Comparison of ENCODE assay signal across 11 cellular contexts in the genomic region with DNA sequence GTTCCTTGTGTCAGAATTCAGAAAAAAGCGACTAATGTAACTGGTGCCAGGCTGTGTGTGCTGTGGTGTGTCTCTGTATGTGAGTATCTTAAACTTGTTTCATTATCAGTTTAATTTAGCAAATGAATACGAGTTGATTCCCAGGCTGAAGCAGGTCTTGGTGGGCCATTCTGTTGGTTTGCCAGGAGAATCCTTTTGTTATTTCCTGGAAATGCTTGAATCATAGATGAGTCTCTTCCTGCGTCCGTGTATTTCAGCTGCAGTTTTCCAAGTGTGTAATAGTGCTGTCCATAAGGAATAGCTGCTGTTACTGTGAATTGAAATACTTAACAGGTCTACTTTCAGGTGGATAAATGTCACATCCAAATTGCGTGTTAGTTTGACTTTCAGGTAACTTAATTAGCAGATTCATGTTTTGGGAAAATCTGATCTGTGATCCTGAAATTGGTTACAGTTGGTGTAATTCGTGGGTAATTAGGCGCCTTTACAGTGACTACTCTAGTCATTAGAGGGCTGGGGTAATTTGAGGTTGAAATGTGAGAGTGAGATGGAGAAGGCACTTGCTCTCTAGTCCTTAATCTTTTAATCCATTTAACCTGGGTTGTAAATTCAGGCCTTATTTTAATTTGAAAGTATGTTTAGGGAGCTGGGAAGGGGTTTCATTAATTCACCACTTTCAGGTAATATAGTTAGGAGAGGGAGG. TPM values are rescaled to one million over a fixed set of nuclear protein-coding genes. Genes with fewer than 3 reads are reported as not detected.
A peak's percentile ranks its signal among the peaks of the same experiment; 100 is the strongest.
DNase-seq lines count a peak whose midpoint lies in the region; ATAC-seq and TF ChIP-seq lines count a peak whose summit lies in the region.
"Had no signal": no experiment of that assay in that cellular context is flagged by ENCODE, and none has a peak within 500 bp of the region (broad histone marks: within the 10 kb centered on the region; RNA-seq: fewer than 3 reads in every experiment).

No MANE protein-coding gene starts in this region.

- TF ChIP-seq CTCF in endothelial cell (IDR thresholded peaks at IDR 0.05; ENCODE audit: unreplicated experiment) (no peak), GM13977 (IDR thresholded peaks at IDR 0.05; ENCODE audit: extremely low read depth, insufficient read depth, missing control alignments) (no peak)

- H3K27ac Mint-ChIP-seq in endothelial cell (ENCODE audit: unreplicated experiment): peak overlapping the region; percentile 59

- no peak for ATAC-seq in activated T-cell treated with anti-CD3 and anti-CD28 coated beads, Interleukin-2, amount 50 U/mL, for 4 hours

- no peaks in the 10 kb centered on the region for H3K27me3 ChIP-seq in subcutaneous abdominal adipose tissue (ENCODE audit: control insufficient read depth in 5 of 5, insufficient read depth in 4 of 5, low read length in 5 of 5)

- H3K9me3 Mint-ChIP-seq in activated T-cell treated with anti-CD3 and anti-CD28 coated beads, Interleukin-2, amount 50 U/mL, for 4 hours: no peaks in the 10 kb centered on the region
- H3K9me3 Mint-ChIP-seq in endothelial cell (ENCODE audit: unreplicated experiment): no peaks in the 10 kb centered on the region

- no peak overlapping the region for H3K4me3 ChIP-seq in subcutaneous abdominal adipose tissue (ENCODE audit: low read depth in 1 of 5, low read length in 5 of 5)

- peaks cover 90% of the 10 kb centered on the region for H3K4me1 Mint-ChIP-seq in activated T-cell treated with anti-CD3 and anti-CD28 coated beads, Interleukin-2, amount 50 U/mL, for 4 hours (ENCODE audit: low read depth)
- peaks cover 48% of the 10 kb centered on the region for H3K4me1 Mint-ChIP-seq in endothelial cell (ENCODE audit: unreplicated experiment)

- H3K27ac ChIP-seq in subcutaneous abdominal adipose tissue (ENCODE audit: low read depth, low read length): peak overlapping the region; percentile 80

- H3K4me3 Mint-ChIP-seq in activated T-cell treated with anti-CD3 and anti-CD28 coated beads, Interleukin-2, amount 50 U/mL, for 4 hours: peak overlapping the region; percentile 75
- no peak overlapping the region for H3K4me3 Mint-ChIP-seq in endothelial cell (ENCODE audit: unreplicated experiment)

- in situ Hi-C loops in GM13977 (cut with MboI; ENCODE audit: low pct_unique_long_range_greater_than_20kb, low sequenced_read_pairs, unreplicated experiment): no loop called here

- H3K4me1 ChIP-seq in subcutaneous abdominal adipose tissue (ENCODE audit: control insufficient read depth in 5 of 5, insufficient read depth in 5 of 5, low read length in 5 of 5): peaks cover 11 to 54% (median 33%) of the 10 kb centered on the region in 5 donors

- peaks cover 19% of the 10 kb centered on the region for H3K36me3 Mint-ChIP-seq in activated T-cell treated with anti-CD3 and anti-CD28 coated beads, Interleukin-2, amount 50 U/mL, for 4 hours (ENCODE audit: insufficient read depth)
- H3K36me3 Mint-ChIP-seq in endothelial cell (ENCODE audit: low read depth, unreplicated experiment): peaks cover 10% of the 10 kb centered on the region

- no peak for DNase-seq in activated T-cell treated with anti-CD3 and anti-CD28 coated beads, Interleukin-2, amount 50 U/mL, for 4 hours
- DNase-seq in activated T-cell treated with anti-CD3 and anti-CD28 coated beads for 4 hours: no peak
- no peak for DNase-seq in endothelial cell (ENCODE audit: low spot score)
- DNase-seq in H4 (ENCODE audit: low spot score): no peak
- DNase-seq in NCI-H2196 (lab: John Stamatoyannopoulos, UW; ENCODE audit: unreplicated experiment): no peak
- DNase-seq in GM13977 (ENCODE audit: low spot score): no peak
- DNase-seq: AML-193; amygdala; NK-92 treated with Interleukin-12 subunit alpha and Interleukin-12 subunit beta, amount 100 ng/mL, for 24 hours had no signal

- peak overlapping the region in 1 of 5 donors; percentile 1 for H3K9ac ChIP-seq in subcutaneous abdominal adipose tissue (ENCODE audit: low read length in 5 of 5)

- peaks cover 0 to 2% (median 0%) of the 10 kb centered on the region in 5 donors for H3K36me3 ChIP-seq in subcutaneous abdominal adipose tissue (ENCODE audit: control insufficient read depth in 5 of 5, insufficient read depth in 5 of 5, low read length in 5 of 5)

- no peaks in the 10 kb centered on the region for H3K27me3 Mint-ChIP-seq in activated T-cell treated with anti-CD3 and anti-CD28 coated beads, Interleukin-2, amount 50 U/mL, for 4 hours (ENCODE audit: low read depth)
- H3K27me3 Mint-ChIP-seq in endothelial cell (ENCODE audit: unreplicated experiment): peaks cover 9% of the 10 kb centered on the region

- no peaks in the 10 kb centered on the region for H3K9me3 ChIP-seq in subcutaneous abdominal adipose tissue (ENCODE audit: control insufficient read depth in 5 of 5, low read length in 5 of 5)

TF ChIP-seq in PFSK-1, 5 proteins besides CTCF, POLR2A, EP300 and RAD21:
- TF ChIP-seq, protein P1, sequence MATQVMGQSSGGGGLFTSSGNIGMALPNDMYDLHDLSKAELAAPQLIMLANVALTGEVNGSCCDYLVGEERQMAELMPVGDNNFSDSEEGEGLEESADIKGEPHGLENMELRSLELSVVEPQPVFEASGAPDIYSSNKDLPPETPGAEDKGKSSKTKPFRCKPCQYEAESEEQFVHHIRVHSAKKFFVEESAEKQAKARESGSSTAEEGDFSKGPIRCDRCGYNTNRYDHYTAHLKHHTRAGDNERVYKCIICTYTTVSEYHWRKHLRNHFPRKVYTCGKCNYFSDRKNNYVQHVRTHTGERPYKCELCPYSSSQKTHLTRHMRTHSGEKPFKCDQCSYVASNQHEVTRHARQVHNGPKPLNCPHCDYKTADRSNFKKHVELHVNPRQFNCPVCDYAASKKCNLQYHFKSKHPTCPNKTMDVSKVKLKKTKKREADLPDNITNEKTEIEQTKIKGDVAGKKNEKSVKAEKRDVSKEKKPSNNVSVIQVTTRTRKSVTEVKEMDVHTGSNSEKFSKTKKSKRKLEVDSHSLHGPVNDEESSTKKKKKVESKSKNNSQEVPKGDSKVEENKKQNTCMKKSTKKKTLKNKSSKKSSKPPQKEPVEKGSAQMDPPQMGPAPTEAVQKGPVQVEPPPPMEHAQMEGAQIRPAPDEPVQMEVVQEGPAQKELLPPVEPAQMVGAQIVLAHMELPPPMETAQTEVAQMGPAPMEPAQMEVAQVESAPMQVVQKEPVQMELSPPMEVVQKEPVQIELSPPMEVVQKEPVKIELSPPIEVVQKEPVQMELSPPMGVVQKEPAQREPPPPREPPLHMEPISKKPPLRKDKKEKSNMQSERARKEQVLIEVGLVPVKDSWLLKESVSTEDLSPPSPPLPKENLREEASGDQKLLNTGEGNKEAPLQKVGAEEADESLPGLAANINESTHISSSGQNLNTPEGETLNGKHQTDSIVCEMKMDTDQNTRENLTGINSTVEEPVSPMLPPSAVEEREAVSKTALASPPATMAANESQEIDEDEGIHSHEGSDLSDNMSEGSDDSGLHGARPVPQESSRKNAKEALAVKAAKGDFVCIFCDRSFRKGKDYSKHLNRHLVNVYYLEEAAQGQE (IDR thresholded peaks at IDR 0.05; ENCODE audit: insufficient read depth in 1 of 2, low read depth in 2 of 2, low read length in 2 of 2): no peak
- 0 out of 2 replicates have a peak, but pooled peaks have one; percentile 39 for TF ChIP-seq SIN3A (IDR thresholded peaks at IDR 0.05; ENCODE audit: borderline replicate concordance, insufficient read depth, low read length)

RNA-seq across cellular contexts. Expression of a gene that starts 23.8 kb away (rescaled TPM):
- 10 to 100 TPM; 37.7 to 44.0 (median 41.7) TPM for total RNA-seq in activated T-cell treated with anti-CD3 and anti-CD28 coated beads, Interleukin-2, amount 50 U/mL, for 4 hours
- 5.1 TPM for polyA plus RNA-seq in PFSK-1 (2012; ENCODE audit: insufficient read length, low read depth)
- total RNA-seq in endothelial cell (ENCODE audit: unreplicated experiment): 29.8 TPM
- 13.5 and 14.2 TPM in 2 replicates for total RNA-seq in H4 (2014; rRNA removed; shearing (Covaris generic))
